In genomic region chr12:115222220-115222619, GRCh38 we compare ENCODE assay signal across 16 cellular contexts.
DNase-seq lines count a peak whose midpoint lies in the region; ATAC-seq, FAIRE-seq and TF ChIP-seq lines count a peak whose summit lies in the region.
"Had no signal": no experiment of that assay in that cellular context is flagged by ENCODE, and none has a peak within 500 bp of the region (broad histone marks: within the 10 kb centered on the region; RNA-seq: fewer than 3 reads in every experiment).

No MANE protein-coding gene starts in this region.

- peaks cover 1% of the 10 kb centered on the region for H3K27me3 Mint-ChIP-seq in activated naive CD8-positive, alpha-beta T cell treated with anti-CD3 and anti-CD28 coated beads, Interleukin-2, amount 50 U/mL, for 24 hours

- no peak for FAIRE-seq in A549 (lab: Jason Lieb, UNC)

- peaks cover 23% of the 10 kb centered on the region for H3K4me1 ChIP-seq in A549
- H3K4me1 ChIP-seq in neuronal stem cell (ENCODE audit: control insufficient read depth in 2 of 2, insufficient read depth in 1 of 2, low read depth in 1 of 2, low read length in 2 of 2): peaks cover 0 to 8% of the 10 kb centered on the region in 2 donors
- H3K4me1 ChIP-seq in psoas muscle: peaks cover 17% of the 10 kb centered on the region
- H3K4me1 ChIP-seq: BLaER1 had no signal

- 58% methylated on average over 6 of the region's 6 CpGs for WGBS in A549 (ENCODE audit: missing lambda C conversion rate)
- no CpG with 5 or more reads among the region's 6 CpGs for WGBS in neuronal stem cell (ENCODE audit: extremely low coverage in 2 of 2, insufficient read length in 2 of 2, insufficient replicate concordance in 1 of 2), 2 donors
- 89 to 91% (median 89%) methylated on average over 6 of the region's 6 CpGs for WGBS in psoas muscle, 3 donors

- no peaks in the 10 kb centered on the region for H3K36me3 Mint-ChIP-seq in activated naive CD8-positive, alpha-beta T cell treated with anti-CD3 and anti-CD28 coated beads, Interleukin-2, amount 50 U/mL, for 24 hours (ENCODE audit: low read depth)
- H3K36me3 Mint-ChIP-seq: CD14-positive monocyte; CD8-positive, alpha-beta T cell had no signal

- peaks cover 0 to 1% of the 10 kb centered on the region in 2 donors for H3K36me3 ChIP-seq in neuronal stem cell (replicated peaks in 1 of 2; ENCODE audit: control insufficient read depth in 2 of 2, insufficient read depth in 2 of 2, low read length in 2 of 2)
- H3K36me3 ChIP-seq in psoas muscle (ENCODE audit: insufficient read depth in 1 of 2, low read depth in 1 of 2): no peaks in the 10 kb centered on the region
- H3K36me3 ChIP-seq: BLaER1 had no signal

- H2BK120ac ChIP-seq in neuronal stem cell (ENCODE audit: low read depth, low read length): no peak overlapping the region

- no peak overlapping the region for H3K27ac Mint-ChIP-seq in activated naive CD8-positive, alpha-beta T cell treated with anti-CD3 and anti-CD28 coated beads, Interleukin-2, amount 50 U/mL, for 24 hours
- H3K27ac Mint-ChIP-seq: CD14-positive monocyte; CD8-positive, alpha-beta T cell had no signal

- CTCF ChIA-PET in A549 (lab: Yijun Ruan, JAX): interaction anchor here (1.5 kb wide), 1 partner anchor 20 kb away, joined by 3 read pairs; no protein-coding TSS in a partner anchor

- H2BK15ac ChIP-seq in neuronal stem cell (ENCODE audit: low read length): no peak overlapping the region

- no peak overlapping the region for H3K4me3 Mint-ChIP-seq in activated naive CD8-positive, alpha-beta T cell treated with anti-CD3 and anti-CD28 coated beads, Interleukin-2, amount 50 U/mL, for 24 hours
- H3K4me3 Mint-ChIP-seq: CD14-positive monocyte; CD8-positive, alpha-beta T cell had no signal

- no peak overlapping the region for H2AFZ ChIP-seq in neuronal stem cell (ENCODE audit: low read length)

- H2BK12ac ChIP-seq in neuronal stem cell (ENCODE audit: low read length): no peak overlapping the region

- H3K4me2 ChIP-seq in A549 (no peak overlapping the region), neuronal stem cell (ENCODE audit: insufficient read depth, low read length, poor library complexity, severe bottlenecking) (no peak overlapping the region)
- H3K4me2 ChIP-seq: BLaER1 had no signal

- peak overlapping the region; percentile 7 for H3K18ac ChIP-seq in neuronal stem cell (ENCODE audit: low read length)

- POLR2A ChIA-PET in A549 (lab: Yijun Ruan, JAX): interaction anchor here (0.5 to 1.4 kb wide), 2 partner anchors 485 to 538 kb away, joined by 3 to 5 read pairs; partner anchors contain the start of gene TBX3

- H3K9me3 Mint-ChIP-seq in activated naive CD8-positive, alpha-beta T cell treated with anti-CD3 and anti-CD28 coated beads, Interleukin-2, amount 50 U/mL, for 24 hours: no peaks in the 10 kb centered on the region
- H3K9me3 Mint-ChIP-seq: CD14-positive monocyte; CD8-positive, alpha-beta T cell had no signal

- H3K4me1 Mint-ChIP-seq in activated naive CD8-positive, alpha-beta T cell treated with anti-CD3 and anti-CD28 coated beads, Interleukin-2, amount 50 U/mL, for 24 hours: no peaks in the 10 kb centered on the region
- H3K4me1 Mint-ChIP-seq: CD14-positive monocyte had no signal

- no peak overlapping the region for H4K8ac ChIP-seq in neuronal stem cell (ENCODE audit: low read depth, low read length)

- no peak overlapping the region for H4K91ac ChIP-seq in neuronal stem cell (ENCODE audit: low read depth, low read length, poor library complexity)

- H3K9me3 ChIP-seq in A549 (no peaks in the 10 kb centered on the region; the same call in 2 of the 3 replicates), neuronal stem cell (replicated peaks in 1 of 2; ENCODE audit: control insufficient read depth in 2 of 2, insufficient read depth in 1 of 2, low read depth in 1 of 2, low read length in 2 of 2) (peaks cover 0 to 2% of the 10 kb centered on the region in 2 donors), psoas muscle (no peaks in the 10 kb centered on the region)
- H3K9me3 ChIP-seq: BLaER1 had no signal

- H3K9ac ChIP-seq in neuronal stem cell (ENCODE audit: low read depth, low read length, poor library complexity): no peak overlapping the region
- H3K9ac ChIP-seq: BLaER1 had no signal

- TF ChIP-seq EP300 in A549 (IDR thresholded peaks at IDR 0.05): no peak

- TF ChIP-seq RAD21 in A549 (conservative IDR thresholded peaks at IDR 0.05 in 1 of 2, IDR thresholded peaks at IDR 0.05 in 1 of 2): peak in 1 of 2 experiments; percentile 11; a peak in 1 of 5 replicates

- no peak overlapping the region for H2BK5ac ChIP-seq in neuronal stem cell (ENCODE audit: low read length)

- intact Hi-C loops in psoas muscle (cut with DNase I): loop anchor here in 1 of 2 donors (10.0 kb wide), 1 partner anchor 537 kb away; the partner anchor contains the start of gene TBX3

- H3K27me3 ChIP-seq in neuronal stem cell (ENCODE audit: control insufficient read depth in 3 of 3, insufficient read depth in 3 of 3, low read depth in 1 of 3, low read length in 3 of 3) (no peaks in the 10 kb centered on the region), psoas muscle (ENCODE audit: insufficient read depth in 3 of 3, low read length in 2 of 3) (no peaks in the 10 kb centered on the region)
- H3K27me3 ChIP-seq: BLaER1 had no signal

- peak in 1 of 2 experiments; percentile 19; a peak in 1 of 6 replicates for ATAC-seq in A549
- ATAC-seq in left lobe of liver: peak; percentile 34
- ATAC-seq in activated naive CD8-positive, alpha-beta T cell treated with anti-CD3 and anti-CD28 coated beads, Interleukin-2, amount 50 U/mL, for 24 hours: no peak
- no peak for ATAC-seq in psoas muscle
- no peak for ATAC-seq in GM21576 (IDR thresholded peaks at IDR 0.05; ENCODE audit: unreplicated experiment)
- ATAC-seq: CD8-positive, alpha-beta T cell had no signal

- H3K27ac ChIP-seq in A549 (no peak overlapping the region; a peak in 2 of 6 replicates), neuronal stem cell (replicated peaks; ENCODE audit: low read length) (no peak overlapping the region), psoas muscle (no peak overlapping the region)
- H3K27ac ChIP-seq: 22Rv1, BLaER1 had no signal

- no peak overlapping the region for H2AK5ac ChIP-seq in neuronal stem cell (ENCODE audit: low read depth, low read length)

- no peak overlapping the region for H3K23ac ChIP-seq in neuronal stem cell (ENCODE audit: low read depth, low read length, poor library complexity)

- TF ChIP-seq POLR2A in A549 (IDR thresholded peaks at IDR 0.05; ENCODE audit: low read length): no peak

- DNase-seq in A549 (ENCODE audit: low read depth in 1 of 2, low spot score in 1 of 2) (peak in 1 of 2 experiments; percentile 32), SW480 (ENCODE audit: low spot score) (peak; percentile 6), left lobe of liver (ENCODE audit: low spot score) (no peak), neuronal stem cell (ENCODE audit: low spot score) (no peak), psoas muscle (no peak)
- no peak for DNase-seq in activated naive CD8-positive, alpha-beta T cell treated with anti-CD3 and anti-CD28 coated beads, Interleukin-2, amount 50 U/mL, for 24 hours
- no peak for DNase-seq in stimulated activated CD4-positive, alpha-beta T cell treated with anti-CD3 and anti-CD28 coated beads, Interleukin-2, amount 100 ng/mL, for 24 hours
- DNase-seq: Calu3; CD8-positive, alpha-beta T cell; DMS79 treated with DMSO at 0.1 percent for 48 hours; GF-D8; HCEC 1CT had no signal

- H3K14ac ChIP-seq in neuronal stem cell (ENCODE audit: low read length): no peak overlapping the region

- no peak overlapping the region for H3K4me3 ChIP-seq in A549
- no peak overlapping the region for H3K4me3 ChIP-seq in neuronal stem cell (ENCODE audit: low read length in 2 of 2)
- H3K4me3 ChIP-seq in psoas muscle: no peak overlapping the region
- H3K4me3 ChIP-seq: BLaER1 had no signal

- TF ChIP-seq CTCF in A549 (IDR thresholded peaks at IDR 0.05): peak; percentile 9; the same call in 1 of the 3 replicates
- no peak for TF ChIP-seq CTCF in psoas muscle (IDR thresholded peaks at IDR 0.05)

- H3K4ac ChIP-seq in neuronal stem cell (ENCODE audit: low read length): no peak overlapping the region

- no peaks in the 10 kb centered on the region for H3K79me1 ChIP-seq in neuronal stem cell (ENCODE audit: low read depth, low read length)

TF ChIP-seq in A549, 52 proteins besides CTCF, POLR2A, EP300 and RAD21 (continues in another document):
- TF ChIP-seq FOSL2 (IDR thresholded peaks at IDR 0.05) (no peak), FOSL2 (CRISPR knock-in tag; IDR thresholded peaks at IDR 0.05) (no peak), MAFK (IDR thresholded peaks at IDR 0.05; ENCODE audit: partially characterized antibody) (no peak), CBX8 (IDR thresholded peaks at IDR 0.05) (no peak), EHMT2 (IDR thresholded peaks at IDR 0.05; ENCODE audit: low read depth) (no peak), ATOH8 (CRISPR knock-in tag; IDR thresholded peaks at IDR 0.05; ENCODE audit: low read depth) (no peak), NFE2L2 (conservative IDR thresholded peaks at IDR 0.05; ENCODE audit: low read length) (no peak), TFCP2L1 (CRISPR knock-in tag; IDR thresholded peaks at IDR 0.05) (no peak), EHF (CRISPR knock-in tag; IDR thresholded peaks at IDR 0.05) (no peak), TP53 (CRISPR knock-in tag; IDR thresholded peaks at IDR 0.05) (no peak)
